In genomic region chr11:67630230-67630942, GRCh38 we compare ENCODE assay signal across 1 cellular context.
TF ChIP-seq lines count a peak whose summit lies in the region.

No MANE protein-coding gene starts in this region.

TF ChIP-seq in HepG2, 621 proteins besides CTCF, POLR2A, EP300 and RAD21 (continued from another document and continues in another):
- TF ChIP-seq MTF2 (CRISPR knock-in tag; IDR thresholded peaks at IDR 0.05; ENCODE audit: borderline replicate concordance) (no peak), U2AF2 (IDR thresholded peaks at IDR 0.05; ENCODE audit: low read depth, low read length) (no peak), ZNF687 (CRISPR knock-in tag; IDR thresholded peaks at IDR 0.05) (peak; percentile 76), NCOA2 (CRISPR knock-in tag; IDR thresholded peaks at IDR 0.05) (no peak), NR2C2 (CRISPR knock-in tag; IDR thresholded peaks at IDR 0.05; ENCODE audit: borderline replicate concordance) (peak; percentile 57), ZNF550 (CRISPR knock-in tag; IDR thresholded peaks at IDR 0.05; ENCODE audit: borderline replicate concordance) (no peak), NFIC (IDR thresholded peaks at IDR 0.05; ENCODE audit: low read length) (no peak), ZMYM4 (CRISPR knock-in tag; IDR thresholded peaks at IDR 0.05) (peak; percentile 51; the same call in 1 of the 2 replicates), ZNF414 (CRISPR knock-in tag; IDR thresholded peaks at IDR 0.05) (no peak), KLF6 (CRISPR knock-in tag; IDR thresholded peaks at IDR 0.05) (no peak), MAFK (conservative IDR thresholded peaks at IDR 0.05 in 1 of 2, IDR thresholded peaks at IDR 0.05 in 1 of 2; ENCODE audit: low read length in 2 of 2) (no peak), ZNF749 (CRISPR knock-in tag; IDR thresholded peaks at IDR 0.05; ENCODE audit: borderline replicate concordance) (no peak), ZNF350 (CRISPR knock-in tag; IDR thresholded peaks at IDR 0.05; ENCODE audit: borderline replicate concordance, low read depth) (peak; percentile 47), TERF1 (CRISPR knock-in tag; IDR thresholded peaks at IDR 0.05) (no peak), ZNF704 (CRISPR knock-in tag; IDR thresholded peaks at IDR 0.05; ENCODE audit: borderline replicate concordance) (no peak), ZNF124 (CRISPR knock-in tag; IDR thresholded peaks at IDR 0.05) (no peak), ZNF709 (CRISPR knock-in tag; IDR thresholded peaks at IDR 0.05) (no peak), RFX1 (IDR thresholded peaks at IDR 0.05) (no peak), MTF1 (CRISPR knock-in tag; IDR thresholded peaks at IDR 0.05) (no peak), HCFC1 (IDR thresholded peaks at IDR 0.05; ENCODE audit: low read depth, low read length) (no peak), SKI (IDR thresholded peaks at IDR 0.05; ENCODE audit: partially characterized antibody) (no peak), TBX3 (IDR thresholded peaks at IDR 0.05; ENCODE audit: borderline replicate concordance) (no peak), WIZ (CRISPR knock-in tag; IDR thresholded peaks at IDR 0.05) (no peak), BCL3 (CRISPR knock-in tag; IDR thresholded peaks at IDR 0.05) (peak; percentile 30; the same call in 1 of the 2 replicates), ZNF207 (IDR thresholded peaks at IDR 0.05; ENCODE audit: borderline replicate concordance) (no peak), ZNF253 (CRISPR knock-in tag; IDR thresholded peaks at IDR 0.05; ENCODE audit: borderline replicate concordance) (no peak), HNF4G (IDR thresholded peaks at IDR 0.05; ENCODE audit: borderline replicate concordance, low read depth, low read length) (peak; percentile 74; the same call in 1 of the 2 replicates), HNF4G (CRISPR knock-in tag; IDR thresholded peaks at IDR 0.05; ENCODE audit: borderline replicate concordance, low read depth) (peak; percentile 76), CAMTA2 (CRISPR knock-in tag; IDR thresholded peaks at IDR 0.05; ENCODE audit: borderline replicate concordance) (0 out of 2 replicates have a peak, but pooled peaks have one; percentile 82), ZNF468 (CRISPR knock-in tag; IDR thresholded peaks at IDR 0.05) (no peak), KAT7 (CRISPR knock-in tag; IDR thresholded peaks at IDR 0.05; ENCODE audit: borderline replicate concordance) (peak; percentile 60; the same call in 1 of the 2 replicates), HDAC6 (IDR thresholded peaks at IDR 0.05; ENCODE audit: low read depth, low read length) (no peak), ZNF883 (CRISPR knock-in tag; IDR thresholded peaks at IDR 0.05; ENCODE audit: not compliant biosample characterization) (peak; percentile 57), TBL1XR1 (IDR thresholded peaks at IDR 0.05; ENCODE audit: borderline replicate concordance, low read length, partially characterized antibody) (no peak), HNF1A (IDR thresholded peaks at IDR 0.05; ENCODE audit: low read depth) (no peak), HNF1A (CRISPR knock-in tag; IDR thresholded peaks at IDR 0.05; ENCODE audit: borderline replicate concordance) (no peak; the same call in 1 of the 2 replicates), ZSCAN12 (CRISPR knock-in tag; IDR thresholded peaks at IDR 0.05) (no peak), ZNF775 (CRISPR knock-in tag; IDR thresholded peaks at IDR 0.05; ENCODE audit: borderline replicate concordance) (no peak), AGO2 (optimal IDR thresholded peaks at IDR 0.05; ENCODE audit: low read depth, low read length) (peak; percentile 88), CHD2 (IDR thresholded peaks at IDR 0.05; ENCODE audit: low read depth, low read length) (0 out of 2 replicates have a peak, but pooled peaks have one; percentile 29), E2F2 (CRISPR knock-in tag; IDR thresholded peaks at IDR 0.05; ENCODE audit: borderline replicate concordance) (0 out of 2 replicates have a peak, but pooled peaks have one; percentile 46), ARID4A (CRISPR knock-in tag; IDR thresholded peaks at IDR 0.05; ENCODE audit: borderline replicate concordance) (peak; percentile 88)
